ENCODE assay signal across 10 cellular contexts in the genomic region with DNA sequence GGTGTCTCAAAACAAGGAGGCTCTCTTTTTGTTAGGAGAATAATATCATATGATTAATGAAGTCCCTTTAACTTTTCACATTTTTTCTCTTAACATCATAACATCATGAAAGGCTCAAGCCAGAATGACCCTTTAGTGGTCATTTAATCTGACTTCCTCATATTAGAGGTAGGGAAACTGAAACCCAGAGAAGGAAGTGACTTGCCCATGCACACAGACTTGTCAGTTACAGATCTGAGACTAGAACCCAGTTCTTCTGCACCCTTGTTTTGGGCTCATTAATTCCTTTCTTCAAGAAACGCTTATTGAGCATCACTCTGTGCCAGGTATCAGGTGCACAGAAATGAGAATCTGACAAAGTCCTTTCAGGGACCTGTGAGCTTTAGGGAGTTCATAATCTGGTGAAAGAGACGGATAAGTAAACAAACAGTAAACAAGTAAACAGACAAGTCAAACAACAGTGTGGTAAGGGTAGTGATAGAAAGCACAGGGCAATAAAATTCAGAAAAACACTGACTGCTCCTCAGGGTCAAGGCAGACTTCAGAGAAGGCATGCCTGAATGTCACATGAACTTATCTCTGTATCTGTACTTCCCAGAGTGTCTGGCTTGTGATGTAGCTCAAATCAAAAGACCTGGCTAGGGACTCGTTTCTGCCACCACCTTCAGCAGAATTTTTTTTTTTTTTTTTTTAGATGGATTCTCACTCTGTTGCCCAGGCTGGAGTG. TPM values are rescaled to one million over a fixed set of nuclear protein-coding genes. Genes with fewer than 3 reads are reported as not detected.
A peak's percentile ranks its signal among the peaks of the same experiment; 100 is the strongest.
DNase-seq lines count a peak whose midpoint lies in the region; ATAC-seq and TF ChIP-seq lines count a peak whose summit lies in the region.
"Had no signal": no experiment of that assay in that cellular context is flagged by ENCODE, and none has a peak within 500 bp of the region (broad histone marks: within the 10 kb centered on the region; RNA-seq: fewer than 3 reads in every experiment).

No MANE protein-coding gene starts in this region.

- H3K9me3 ChIP-seq in Loucy (ENCODE audit: insufficient read depth, low read depth, low read length) = no peaks in the 10 kb centered on the region
- no peaks in the 10 kb centered on the region for H3K9me3 ChIP-seq in mucosa of descending colon
- H3K9me3 ChIP-seq in neuronal stem cell (replicated peaks in 1 of 2; ENCODE audit: control insufficient read depth in 2 of 2, insufficient read depth in 1 of 2, low read depth in 1 of 2, low read length in 2 of 2) = no peaks in the 10 kb centered on the region

- no peak overlapping the region for H2AK5ac ChIP-seq in neuronal stem cell (ENCODE audit: low read depth, low read length)

- WGBS in neuronal stem cell (ENCODE audit: extremely low coverage in 2 of 2, insufficient read length in 2 of 2, insufficient replicate concordance in 1 of 2), 2 donors = no CpG with 5 or more reads among the region's 3 CpGs

- no peak overlapping the region for H2BK15ac ChIP-seq in neuronal stem cell (ENCODE audit: low read length)

- H3F3A ChIP-seq in Loucy (ENCODE audit: low read depth) = peaks cover 23% of the 10 kb centered on the region

- H3K14ac ChIP-seq in neuronal stem cell (ENCODE audit: low read length) = no peak overlapping the region

- TF ChIP-seq CTCF in Loucy (conservative IDR thresholded peaks at IDR 0.05; ENCODE audit: low read length) (no peak), mucosa of descending colon (IDR thresholded peaks at IDR 0.05) (no peak)

- no peak overlapping the region for H3K23ac ChIP-seq in neuronal stem cell (ENCODE audit: low read depth, low read length, poor library complexity)

- H3K9ac ChIP-seq in Loucy (ENCODE audit: low read depth, low read length, poor library complexity, severe bottlenecking) (peak overlapping the region; percentile 41), neuronal stem cell (ENCODE audit: low read depth, low read length, poor library complexity) (no peak overlapping the region)

- H3K4me2 ChIP-seq in Loucy (ENCODE audit: low read depth, low read length, poor library complexity, severe bottlenecking) (peak overlapping the region; percentile 58), neuronal stem cell (ENCODE audit: insufficient read depth, low read length, poor library complexity, severe bottlenecking) (no peak overlapping the region)
- H3K4me2 ChIP-seq: PC-9 had no signal

- H3K9me2 ChIP-seq in Loucy (replicated peaks; ENCODE audit: low read depth, low read length) = no peaks in the 10 kb centered on the region

- H4K8ac ChIP-seq in neuronal stem cell (ENCODE audit: low read depth, low read length) = no peak overlapping the region

- no peaks in the 10 kb centered on the region for H3K36me3 ChIP-seq in Loucy (ENCODE audit: insufficient read depth, low read length)
- H3K36me3 ChIP-seq in mucosa of descending colon (ENCODE audit: low read depth) = no peaks in the 10 kb centered on the region
- H3K36me3 ChIP-seq in neuronal stem cell (replicated peaks in 1 of 2; ENCODE audit: control insufficient read depth in 2 of 2, insufficient read depth in 2 of 2, low read length in 2 of 2) = no peaks in the 10 kb centered on the region

- H3K4me3 ChIP-seq in Loucy (ENCODE audit: low read length, poor library complexity, severe bottlenecking) (no peak overlapping the region), mucosa of descending colon (no peak overlapping the region), neuronal stem cell (ENCODE audit: low read length in 2 of 2) (no peak overlapping the region)
- H3K4me3 ChIP-seq: PC-9 had no signal

- H3K4me1 ChIP-seq in Loucy (ENCODE audit: insufficient read depth, low read length, poor library complexity, severe bottlenecking) (peaks cover 75% of the 10 kb centered on the region), mucosa of descending colon (ENCODE audit: low read depth) (no peaks in the 10 kb centered on the region), neuronal stem cell (ENCODE audit: control insufficient read depth in 2 of 2, insufficient read depth in 1 of 2, low read depth in 1 of 2, low read length in 2 of 2) (no peaks in the 10 kb centered on the region)

- H2AFZ ChIP-seq in Loucy (ENCODE audit: low read length) = peak overlapping the region; percentile 29; the same call in 1 of the 2 replicates
- no peak overlapping the region for H2AFZ ChIP-seq in neuronal stem cell (ENCODE audit: low read length)
- H2AFZ ChIP-seq: PC-9 had no signal

- no peak overlapping the region for H2BK5ac ChIP-seq in neuronal stem cell (ENCODE audit: low read length)

- H3K79me1 ChIP-seq in neuronal stem cell (ENCODE audit: low read depth, low read length) = no peaks in the 10 kb centered on the region

- H3K4ac ChIP-seq in neuronal stem cell (ENCODE audit: low read length) = no peak overlapping the region

- DNase-seq in mucosa of descending colon (no peak), SHP77 treated with DMSO at 0.1 percent for 48 hours (lab: John Stamatoyannopoulos, UW) (no peak), NCI-H345 treated with DMSO at 0.1 percent for 48 hours (lab: John Stamatoyannopoulos, UW; ENCODE audit: unreplicated experiment) (no peak), neuronal stem cell (ENCODE audit: low spot score) (no peak)
- no peak for DNase-seq in activated T-cell treated with anti-CD3 and anti-CD28 coated beads, Interleukin-2, amount 50 U/mL, for 1 hour
- DNase-seq: IMR-90, PC-9 had no signal

- no peak overlapping the region for H2BK120ac ChIP-seq in neuronal stem cell (ENCODE audit: low read depth, low read length)

- H3K27me3 ChIP-seq in Loucy (ENCODE audit: insufficient read depth, low read length, poor library complexity, severe bottlenecking) (no peaks in the 10 kb centered on the region), neuronal stem cell (ENCODE audit: control insufficient read depth in 3 of 3, insufficient read depth in 3 of 3, low read depth in 1 of 3, low read length in 3 of 3) (peaks cover 0 to 9% (median 0%) of the 10 kb centered on the region in 3 experiments)

- H2BK12ac ChIP-seq in neuronal stem cell (ENCODE audit: low read length) = no peak overlapping the region

- H4K20me1 ChIP-seq in Loucy (ENCODE audit: insufficient read depth, low read length, poor library complexity, severe bottlenecking) = no peaks in the 10 kb centered on the region

- ATAC-seq in GM19023 (IDR thresholded peaks at IDR 0.05; ENCODE audit: unreplicated experiment) (peak; percentile 64), HG02623 (IDR thresholded peaks at IDR 0.05; ENCODE audit: unreplicated experiment) (peak; percentile 55), mucosa of descending colon (peak; percentile 58)

- H4K91ac ChIP-seq in neuronal stem cell (ENCODE audit: low read depth, low read length, poor library complexity) = no peak overlapping the region

- H3K27ac ChIP-seq in neuronal stem cell (replicated peaks; ENCODE audit: low read length) = no peak overlapping the region
- H3K27ac ChIP-seq: PC-9 had no signal

- no peak overlapping the region for H3K18ac ChIP-seq in neuronal stem cell (ENCODE audit: low read length)

- H3K79me2 ChIP-seq in Loucy (ENCODE audit: insufficient read depth, low read length) = no peaks in the 10 kb centered on the region

- intact Hi-C loops in mucosa of descending colon (cut with DNase I, micrococcal nuclease) = no loop called here

RNA-seq across cellular contexts. Expression of a gene that starts 38.3 kb away (rescaled TPM):
- total RNA-seq in mucosa of descending colon = 10 to 100 TPM; 44.2 to 51.5 (median 50.7) TPM
- 81.0 TPM for polyA plus RNA-seq in neuronal stem cell (2013, experiment 1 of 2)
- polyA plus RNA-seq in neuronal stem cell (2013, experiment 2 of 2) = 81.7 TPM

RNA-seq across cellular contexts. Expression of a gene that starts 59.5 kb away (rescaled TPM):
- 10 to 100 TPM; 50.0 to 85.5 (median 54.0) TPM for total RNA-seq in mucosa of descending colon
- polyA plus RNA-seq in neuronal stem cell (2013, experiment 1 of 2) = 38.4 TPM
- 40.8 TPM for polyA plus RNA-seq in neuronal stem cell (2013, experiment 2 of 2)
